In the genomic region with DNA sequence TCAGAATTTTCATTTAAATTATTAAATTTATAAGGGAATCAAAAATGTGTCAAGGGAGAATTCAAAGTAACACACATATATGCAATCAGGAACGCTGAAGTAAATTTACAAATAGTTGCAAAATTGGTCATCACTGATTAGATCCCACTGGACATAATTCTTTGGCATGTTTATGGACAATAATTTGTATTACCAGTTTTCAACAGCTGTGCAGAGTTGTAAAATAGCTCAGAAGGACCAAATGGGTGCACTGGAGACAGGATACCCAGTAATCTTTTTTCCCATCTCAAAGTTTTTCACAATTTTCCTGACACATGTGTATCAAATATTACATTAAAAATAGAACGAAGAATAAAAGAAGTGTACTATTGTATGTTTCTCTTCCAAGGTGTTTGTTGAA, we compare ENCODE assay signal across 31 cellular contexts. TPM values are rescaled to one million over a fixed set of nuclear protein-coding genes. Genes with fewer than 3 reads are reported as not detected.
"Had no signal": no experiment of that assay in that cellular context is flagged by ENCODE, and none has a peak within 500 bp of the region (broad histone marks: within the 10 kb centered on the region; RNA-seq: fewer than 3 reads in every experiment).

No MANE protein-coding gene starts in this region.

- DNase-seq: activated CD4-positive, alpha-beta memory T cell treated with anti-CD3 and anti-CD28 coated beads, Interleukin-2, amount 10 ng/mL, durations not matched to agents 7 days and 5 days; activated CD4-positive, alpha-beta T cell treated with anti-CD3 and anti-CD28 coated beads for 1 hour; activated CD4-positive, alpha-beta T cell treated with anti-CD3 and anti-CD28 coated beads for 4 hours; activated CD4-positive, alpha-beta T cell treated with anti-CD3 and anti-CD28 coated beads, Interleukin-2, amount 10 ng/mL, durations not matched to agents 7 days and 5 days; activated CD4-positive, alpha-beta T cell treated with anti-CD3 and anti-CD28 coated beads, Interleukin-2, amount 50 U/mL, for 4 hours; activated CD8-positive, alpha-beta memory T cell treated with anti-CD3 and anti-CD28 coated beads, Interleukin-2, amount 50 U/mL, for 48 hours; activated gamma-delta T cell; activated naive CD4-positive, alpha-beta T cell; activated naive CD4-positive, alpha-beta T cell treated with anti-CD3 and anti-CD28 coated beads, Interleukin-2, amount 10 ng/mL, durations not matched to agents 7 days and 5 days; activated naive CD8-positive, alpha-beta T cell treated with anti-CD3 and anti-CD28 coated beads, Interleukin-2, amount 10 ng/mL, durations not matched to agents 7 days and 5 days; activated T-cell treated with anti-CD3 and anti-CD28 coated beads for 4 hours; activated T-cell treated with anti-CD3 and anti-CD28 coated beads, Interleukin-2, amount 50 U/mL, for 24 hours; activated T-cell treated with anti-CD3 and anti-CD28 coated beads, Interleukin-2, amount 50 U/mL, for 72 hours; central memory CD4-positive, alpha-beta T cell; cerebellar nuclear complex; colonic mucosa; effector memory CD4-positive, alpha-beta T cell; endodermal cell; foreskin keratinocyte; gastrocnemius medialis; glutamatergic neuron; T-helper 2 cell had no signal

- H3K27ac Mint-ChIP-seq: activated CD4-positive, alpha-beta memory T cell treated with anti-CD3 and anti-CD28 coated beads, Interleukin-2, amount 10 ng/mL, durations not matched to agents 7 days and 5 days; activated CD4-positive, alpha-beta T cell treated with anti-CD3 and anti-CD28 coated beads, Interleukin-2, amount 10 ng/mL, durations not matched to agents 7 days and 5 days; activated naive CD4-positive, alpha-beta T cell treated with anti-CD3 and anti-CD28 coated beads, Interleukin-2, amount 10 ng/mL, durations not matched to agents 7 days and 5 days; activated naive CD4-positive, alpha-beta T cell treated with anti-CD3 and anti-CD28 coated beads, Interleukin-2, amount 50 U/mL, for 72 hours; activated naive CD8-positive, alpha-beta T cell treated with anti-CD3 and anti-CD28 coated beads, Interleukin-2, amount 10 ng/mL, durations not matched to agents 7 days and 5 days; activated T-cell treated with anti-CD3 and anti-CD28 coated beads, Interleukin-2, amount 50 U/mL, for 24 hours; activated T-cell treated with anti-CD3 and anti-CD28 coated beads, Interleukin-2, amount 50 U/mL, for 72 hours; brain; endodermal cell had no signal

- H3K27ac ChIP-seq: ascending aorta, breast epithelium, cardiac muscle cell, colonic mucosa, foreskin keratinocyte, gastrocnemius medialis had no signal

- H3K27me3 ChIP-seq: ascending aorta, breast epithelium, cardiac muscle cell, colonic mucosa, foreskin keratinocyte, gastrocnemius medialis had no signal

- H3K4me1 ChIP-seq: breast epithelium, colonic mucosa, foreskin keratinocyte had no signal

- H3K9me3 ChIP-seq: ascending aorta, breast epithelium, colonic mucosa, gastrocnemius medialis had no signal

- H3K9me3 Mint-ChIP-seq: activated CD4-positive, alpha-beta memory T cell treated with anti-CD3 and anti-CD28 coated beads, Interleukin-2, amount 10 ng/mL, durations not matched to agents 7 days and 5 days; activated CD4-positive, alpha-beta T cell treated with anti-CD3 and anti-CD28 coated beads, Interleukin-2, amount 10 ng/mL, durations not matched to agents 7 days and 5 days; activated naive CD4-positive, alpha-beta T cell treated with anti-CD3 and anti-CD28 coated beads, Interleukin-2, amount 10 ng/mL, durations not matched to agents 7 days and 5 days; activated naive CD4-positive, alpha-beta T cell treated with anti-CD3 and anti-CD28 coated beads, Interleukin-2, amount 50 U/mL, for 72 hours; activated naive CD8-positive, alpha-beta T cell treated with anti-CD3 and anti-CD28 coated beads, Interleukin-2, amount 10 ng/mL, durations not matched to agents 7 days and 5 days; activated T-cell treated with anti-CD3 and anti-CD28 coated beads, Interleukin-2, amount 50 U/mL, for 24 hours; activated T-cell treated with anti-CD3 and anti-CD28 coated beads, Interleukin-2, amount 50 U/mL, for 72 hours; brain; endodermal cell had no signal

- H3K36me3 ChIP-seq: ascending aorta, breast epithelium, cardiac muscle cell, colonic mucosa, gastrocnemius medialis had no signal

- H3K36me3 Mint-ChIP-seq: activated naive CD4-positive, alpha-beta T cell treated with anti-CD3 and anti-CD28 coated beads, Interleukin-2, amount 10 ng/mL, durations not matched to agents 7 days and 5 days; activated naive CD4-positive, alpha-beta T cell treated with anti-CD3 and anti-CD28 coated beads, Interleukin-2, amount 50 U/mL, for 72 hours had no signal

- H3K27me3 Mint-ChIP-seq: activated CD4-positive, alpha-beta memory T cell treated with anti-CD3 and anti-CD28 coated beads, Interleukin-2, amount 10 ng/mL, durations not matched to agents 7 days and 5 days; activated CD4-positive, alpha-beta T cell treated with anti-CD3 and anti-CD28 coated beads, Interleukin-2, amount 10 ng/mL, durations not matched to agents 7 days and 5 days; activated naive CD4-positive, alpha-beta T cell treated with anti-CD3 and anti-CD28 coated beads, Interleukin-2, amount 10 ng/mL, durations not matched to agents 7 days and 5 days; activated naive CD8-positive, alpha-beta T cell treated with anti-CD3 and anti-CD28 coated beads, Interleukin-2, amount 10 ng/mL, durations not matched to agents 7 days and 5 days; activated T-cell treated with anti-CD3 and anti-CD28 coated beads, Interleukin-2, amount 50 U/mL, for 24 hours; brain had no signal

- ATAC-seq: activated naive CD4-positive, alpha-beta T cell treated with anti-CD3 and anti-CD28 coated beads, Interleukin-2, amount 50 U/mL, for 72 hours; activated T-cell treated with anti-CD3 and anti-CD28 coated beads, Interleukin-2, amount 50 U/mL, for 72 hours; esophagus mucosa; foreskin keratinocyte; gastrocnemius medialis had no signal

- H3K4me3 Mint-ChIP-seq: activated CD4-positive, alpha-beta memory T cell treated with anti-CD3 and anti-CD28 coated beads, Interleukin-2, amount 10 ng/mL, durations not matched to agents 7 days and 5 days; activated CD4-positive, alpha-beta T cell treated with anti-CD3 and anti-CD28 coated beads, Interleukin-2, amount 10 ng/mL, durations not matched to agents 7 days and 5 days; activated naive CD4-positive, alpha-beta T cell treated with anti-CD3 and anti-CD28 coated beads, Interleukin-2, amount 10 ng/mL, durations not matched to agents 7 days and 5 days; activated naive CD8-positive, alpha-beta T cell treated with anti-CD3 and anti-CD28 coated beads, Interleukin-2, amount 10 ng/mL, durations not matched to agents 7 days and 5 days; activated T-cell treated with anti-CD3 and anti-CD28 coated beads, Interleukin-2, amount 50 U/mL, for 24 hours; activated T-cell treated with anti-CD3 and anti-CD28 coated beads, Interleukin-2, amount 50 U/mL, for 72 hours; brain; endodermal cell had no signal

- H3K4me3 ChIP-seq: ascending aorta, breast epithelium, cardiac muscle cell, colonic mucosa, gastrocnemius medialis had no signal

RNA-seq across cellular contexts. Expression of a gene that starts 4.1 kb away (rescaled TPM):
- total RNA-seq: activated CD4-positive, alpha-beta memory T cell treated with anti-CD3 and anti-CD28 coated beads, Interleukin-2, amount 10 ng/mL, durations not matched to agents 7 days and 5 days; activated CD4-positive, alpha-beta T cell treated with anti-CD3 and anti-CD28 coated beads, Interleukin-2, amount 10 ng/mL, durations not matched to agents 7 days and 5 days; activated naive CD4-positive, alpha-beta T cell treated with anti-CD3 and anti-CD28 coated beads, Interleukin-2, amount 50 U/mL, for 72 hours; activated naive CD8-positive, alpha-beta T cell treated with anti-CD3 and anti-CD28 coated beads, Interleukin-2, amount 10 ng/mL, durations not matched to agents 7 days and 5 days; activated T-cell treated with anti-CD3 and anti-CD28 coated beads, Interleukin-2, amount 50 U/mL, for 72 hours; cardiac muscle cell; dermis microvascular lymphatic vessel endothelial cell; endodermal cell; epithelial cell of proximal tubule; foreskin keratinocyte; T-helper 1 cell treated with Interleukin-12 subunit alpha and Interleukin-12 subunit beta and Interleukin-4 antibody, amounts not matched to agents 30 ng/mL and 1 ng/mL, for 36 hours had no signal
- polyA plus RNA-seq: cardiac muscle cell, foreskin keratinocyte had no signal
